ENCODE assay signal across 1 cellular context in the genomic region with DNA sequence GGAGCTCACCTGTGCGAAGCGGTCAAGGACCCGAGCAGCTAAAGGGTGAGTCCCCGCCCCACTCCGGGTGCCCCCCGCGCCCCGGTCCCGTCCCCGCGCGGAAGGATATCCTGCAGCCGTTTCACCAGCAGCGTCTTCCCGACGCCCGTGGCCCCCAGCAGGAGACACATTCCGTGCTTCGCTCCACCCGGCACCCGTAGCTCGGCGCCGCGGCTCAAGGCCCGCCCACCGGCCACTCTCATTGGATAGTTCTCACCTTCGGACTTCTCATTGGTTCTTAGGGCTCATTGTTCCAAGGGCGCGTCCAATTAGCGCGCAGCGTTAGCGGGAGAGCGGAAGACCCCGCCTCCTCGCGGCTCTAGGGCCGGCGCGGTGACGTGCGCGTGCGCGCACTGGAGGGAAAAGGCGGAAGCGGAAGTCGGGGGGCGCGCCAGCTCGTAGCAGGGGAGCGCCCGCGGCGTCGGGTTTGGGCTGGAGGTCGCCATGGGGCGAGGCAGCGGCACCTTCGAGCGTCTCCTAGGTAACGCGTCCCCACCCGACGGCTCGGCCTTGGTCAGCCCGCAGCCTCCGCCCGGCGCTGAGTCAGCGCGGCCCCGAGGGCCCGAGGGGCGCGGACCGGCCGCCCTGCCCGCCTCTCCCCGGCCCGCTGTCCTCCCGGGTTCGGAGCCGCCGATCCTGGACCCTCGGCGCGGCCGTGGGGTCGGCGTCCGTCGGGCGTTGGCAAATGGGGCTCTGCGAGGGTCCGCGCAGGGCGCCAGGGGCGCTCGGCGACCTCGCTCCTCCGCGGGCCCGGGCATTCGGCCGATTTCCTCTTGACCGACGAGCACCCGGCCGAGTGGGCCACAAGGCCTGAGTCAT.
TF ChIP-seq lines count a peak whose summit lies in the region.

A gene with protein sequence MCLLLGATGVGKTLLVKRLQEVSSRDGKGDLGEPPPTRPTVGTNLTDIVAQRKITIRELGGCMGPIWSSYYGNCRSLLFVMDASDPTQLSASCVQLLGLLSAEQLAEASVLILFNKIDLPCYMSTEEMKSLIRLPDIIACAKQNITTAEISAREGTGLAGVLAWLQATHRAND (minus strand): TSS at position 214 of the 858 bp plus-strand sequence. CDS start 44 bp downstream, at position 170.
A gene with protein sequence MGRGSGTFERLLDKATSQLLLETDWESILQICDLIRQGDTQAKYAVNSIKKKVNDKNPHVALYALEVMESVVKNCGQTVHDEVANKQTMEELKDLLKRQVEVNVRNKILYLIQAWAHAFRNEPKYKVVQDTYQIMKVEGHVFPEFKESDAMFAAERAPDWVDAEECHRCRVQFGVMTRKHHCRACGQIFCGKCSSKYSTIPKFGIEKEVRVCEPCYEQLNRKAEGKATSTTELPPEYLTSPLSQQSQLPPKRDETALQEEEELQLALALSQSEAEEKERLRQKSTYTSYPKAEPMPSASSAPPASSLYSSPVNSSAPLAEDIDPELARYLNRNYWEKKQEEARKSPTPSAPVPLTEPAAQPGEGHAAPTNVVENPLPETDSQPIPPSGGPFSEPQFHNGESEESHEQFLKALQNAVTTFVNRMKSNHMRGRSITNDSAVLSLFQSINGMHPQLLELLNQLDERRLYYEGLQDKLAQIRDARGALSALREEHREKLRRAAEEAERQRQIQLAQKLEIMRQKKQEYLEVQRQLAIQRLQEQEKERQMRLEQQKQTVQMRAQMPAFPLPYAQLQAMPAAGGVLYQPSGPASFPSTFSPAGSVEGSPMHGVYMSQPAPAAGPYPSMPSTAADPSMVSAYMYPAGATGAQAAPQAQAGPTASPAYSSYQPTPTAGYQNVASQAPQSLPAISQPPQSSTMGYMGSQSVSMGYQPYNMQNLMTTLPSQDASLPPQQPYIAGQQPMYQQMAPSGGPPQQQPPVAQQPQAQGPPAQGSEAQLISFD (plus strand): TSS at position 428 of the 858 bp plus-strand sequence. CDS start 56 bp downstream, at position 484.

TF ChIP-seq in HepG2, 621 proteins besides CTCF, POLR2A, EP300 and RAD21 (continued from another document and continues in another):
- TF ChIP-seq, protein P1, sequence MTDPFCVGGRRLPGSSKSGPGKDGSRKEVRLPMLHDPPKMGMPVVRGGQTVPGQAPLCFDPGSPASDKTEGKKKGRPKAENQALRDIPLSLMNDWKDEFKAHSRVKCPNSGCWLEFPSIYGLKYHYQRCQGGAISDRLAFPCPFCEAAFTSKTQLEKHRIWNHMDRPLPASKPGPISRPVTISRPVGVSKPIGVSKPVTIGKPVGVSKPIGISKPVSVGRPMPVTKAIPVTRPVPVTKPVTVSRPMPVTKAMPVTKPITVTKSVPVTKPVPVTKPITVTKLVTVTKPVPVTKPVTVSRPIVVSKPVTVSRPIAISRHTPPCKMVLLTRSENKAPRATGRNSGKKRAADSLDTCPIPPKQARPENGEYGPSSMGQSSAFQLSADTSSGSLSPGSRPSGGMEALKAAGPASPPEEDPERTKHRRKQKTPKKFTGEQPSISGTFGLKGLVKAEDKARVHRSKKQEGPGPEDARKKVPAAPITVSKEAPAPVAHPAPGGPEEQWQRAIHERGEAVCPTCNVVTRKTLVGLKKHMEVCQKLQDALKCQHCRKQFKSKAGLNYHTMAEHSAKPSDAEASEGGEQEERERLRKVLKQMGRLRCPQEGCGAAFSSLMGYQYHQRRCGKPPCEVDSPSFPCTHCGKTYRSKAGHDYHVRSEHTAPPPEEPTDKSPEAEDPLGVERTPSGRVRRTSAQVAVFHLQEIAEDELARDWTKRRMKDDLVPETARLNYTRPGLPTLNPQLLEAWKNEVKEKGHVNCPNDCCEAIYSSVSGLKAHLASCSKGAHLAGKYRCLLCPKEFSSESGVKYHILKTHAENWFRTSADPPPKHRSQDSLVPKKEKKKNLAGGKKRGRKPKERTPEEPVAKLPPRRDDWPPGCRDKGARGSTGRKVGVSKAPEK (CRISPR knock-in tag; IDR thresholded peaks at IDR 0.05; ENCODE audit: borderline replicate concordance) = no peak
- no peak for TF ChIP-seq HDAC6 (IDR thresholded peaks at IDR 0.05; ENCODE audit: low read depth, low read length)
- no peak for TF ChIP-seq PLRG1 (conservative IDR thresholded peaks at IDR 0.05)
- TF ChIP-seq, protein P2, sequence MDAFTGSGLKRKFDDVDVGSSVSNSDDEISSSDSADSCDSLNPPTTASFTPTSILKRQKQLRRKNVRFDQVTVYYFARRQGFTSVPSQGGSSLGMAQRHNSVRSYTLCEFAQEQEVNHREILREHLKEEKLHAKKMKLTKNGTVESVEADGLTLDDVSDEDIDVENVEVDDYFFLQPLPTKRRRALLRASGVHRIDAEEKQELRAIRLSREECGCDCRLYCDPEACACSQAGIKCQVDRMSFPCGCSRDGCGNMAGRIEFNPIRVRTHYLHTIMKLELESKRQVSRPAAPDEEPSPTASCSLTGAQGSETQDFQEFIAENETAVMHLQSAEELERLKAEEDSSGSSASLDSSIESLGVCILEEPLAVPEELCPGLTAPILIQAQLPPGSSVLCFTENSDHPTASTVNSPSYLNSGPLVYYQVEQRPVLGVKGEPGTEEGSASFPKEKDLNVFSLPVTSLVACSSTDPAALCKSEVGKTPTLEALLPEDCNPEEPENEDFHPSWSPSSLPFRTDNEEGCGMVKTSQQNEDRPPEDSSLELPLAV (CRISPR knock-in tag; conservative IDR thresholded peaks at IDR 0.05; ENCODE audit: low read depth) = no peak
- TF ChIP-seq, protein P3, sequence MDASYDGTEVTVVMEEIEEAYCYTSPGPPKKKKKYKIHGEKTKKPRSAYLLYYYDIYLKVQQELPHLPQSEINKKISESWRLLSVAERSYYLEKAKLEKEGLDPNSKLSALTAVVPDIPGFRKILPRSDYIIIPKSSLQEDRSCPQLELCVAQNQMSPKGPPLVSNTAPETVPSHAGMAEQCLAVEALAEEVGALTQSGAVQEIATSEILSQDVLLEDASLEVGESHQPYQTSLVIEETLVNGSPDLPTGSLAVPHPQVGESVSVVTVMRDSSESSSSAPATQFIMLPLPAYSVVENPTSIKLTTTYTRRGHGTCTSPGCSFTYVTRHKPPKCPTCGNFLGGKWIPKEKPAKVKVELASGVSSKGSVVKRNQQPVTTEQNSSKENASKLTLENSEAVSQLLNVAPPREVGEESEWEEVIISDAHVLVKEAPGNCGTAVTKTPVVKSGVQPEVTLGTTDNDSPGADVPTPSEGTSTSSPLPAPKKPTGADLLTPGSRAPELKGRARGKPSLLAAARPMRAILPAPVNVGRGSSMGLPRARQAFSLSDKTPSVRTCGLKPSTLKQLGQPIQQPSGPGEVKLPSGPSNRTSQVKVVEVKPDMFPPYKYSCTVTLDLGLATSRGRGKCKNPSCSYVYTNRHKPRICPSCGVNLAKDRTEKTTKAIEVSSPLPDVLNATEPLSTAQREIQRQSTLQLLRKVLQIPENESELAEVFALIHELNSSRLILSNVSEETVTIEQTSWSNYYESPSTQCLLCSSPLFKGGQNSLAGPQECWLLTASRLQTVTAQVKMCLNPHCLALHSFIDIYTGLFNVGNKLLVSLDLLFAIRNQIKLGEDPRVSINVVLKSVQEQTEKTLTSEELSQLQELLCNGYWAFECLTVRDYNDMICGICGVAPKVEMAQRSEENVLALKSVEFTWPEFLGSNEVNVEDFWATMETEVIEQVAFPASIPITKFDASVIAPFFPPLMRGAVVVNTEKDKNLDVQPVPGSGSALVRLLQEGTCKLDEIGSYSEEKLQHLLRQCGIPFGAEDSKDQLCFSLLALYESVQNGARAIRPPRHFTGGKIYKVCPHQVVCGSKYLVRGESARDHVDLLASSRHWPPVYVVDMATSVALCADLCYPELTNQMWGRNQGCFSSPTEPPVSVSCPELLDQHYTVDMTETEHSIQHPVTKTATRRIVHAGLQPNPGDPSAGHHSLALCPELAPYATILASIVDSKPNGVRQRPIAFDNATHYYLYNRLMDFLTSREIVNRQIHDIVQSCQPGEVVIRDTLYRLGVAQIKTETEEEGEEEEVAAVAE (CRISPR knock-in tag; IDR thresholded peaks at IDR 0.05; ENCODE audit: borderline replicate concordance) = peak; percentile 79
- no peak for TF ChIP-seq ATF7 (IDR thresholded peaks at IDR 0.05)
- no peak for TF ChIP-seq ATF7 (CRISPR knock-in tag; IDR thresholded peaks at IDR 0.05)
- peak; percentile 90; the same call in 1 of the 2 replicates for TF ChIP-seq HDAC1 (CRISPR knock-in tag; IDR thresholded peaks at IDR 0.05)
- TF ChIP-seq ZNF282 (IDR thresholded peaks at IDR 0.05; ENCODE audit: partially characterized antibody) = no peak
- peak; percentile 100 for TF ChIP-seq NFYC (CRISPR knock-in tag; IDR thresholded peaks at IDR 0.05)
- TF ChIP-seq NFE2L2 (IDR thresholded peaks at IDR 0.05; ENCODE audit: low read length) = 0 out of 2 replicates have a peak, but pooled peaks have one; percentile 8
- TF ChIP-seq GABPA (IDR thresholded peaks at IDR 0.05; ENCODE audit: low read depth, low read length) = peak; percentile 88
- peak; percentile 92 for TF ChIP-seq GABPA (CRISPR knock-in tag; IDR thresholded peaks at IDR 0.05; ENCODE audit: low read depth)
- TF ChIP-seq, protein P4, sequence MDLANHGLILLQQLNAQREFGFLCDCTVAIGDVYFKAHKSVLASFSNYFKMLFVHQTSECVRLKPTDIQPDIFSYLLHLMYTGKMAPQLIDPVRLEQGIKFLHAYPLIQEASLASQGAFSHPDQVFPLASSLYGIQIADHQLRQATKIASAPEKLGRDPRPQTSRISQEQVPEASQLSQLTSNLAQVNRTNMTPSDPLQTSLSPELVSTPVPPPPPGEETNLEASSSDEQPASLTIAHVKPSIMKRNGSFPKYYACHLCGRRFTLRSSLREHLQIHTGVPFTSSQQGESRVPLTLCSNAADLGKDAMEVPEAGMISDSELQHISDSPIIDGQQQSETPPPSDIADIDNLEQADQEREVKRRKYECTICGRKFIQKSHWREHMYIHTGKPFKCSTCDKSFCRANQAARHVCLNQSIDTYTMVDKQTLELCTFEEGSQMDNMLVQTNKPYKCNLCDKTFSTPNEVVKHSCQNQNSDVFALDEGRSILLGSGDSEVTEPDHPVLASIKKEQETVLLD (CRISPR knock-in tag; IDR thresholded peaks at IDR 0.05; ENCODE audit: low read depth) = peak; percentile 73; the same call in 1 of the 2 replicates
- no peak for TF ChIP-seq SYNCRIP (IDR thresholded peaks at IDR 0.05; ENCODE audit: insufficient read depth, low read depth, low read length)
- 0 out of 2 replicates have a peak, but pooled peaks have one; percentile 3 for TF ChIP-seq ZNF136 (CRISPR knock-in tag; IDR thresholded peaks at IDR 0.05; ENCODE audit: low read depth)
- TF ChIP-seq KLF16 (CRISPR knock-in tag; IDR thresholded peaks at IDR 0.05) = peak in 1 of 2 experiments; percentile 64; a peak in 2 of 4 replicates
- TF ChIP-seq ATF1 (CRISPR knock-in tag; IDR thresholded peaks at IDR 0.05) = peak; percentile 78; the same call in 1 of the 2 replicates
- no peak for TF ChIP-seq ATM (IDR thresholded peaks at IDR 0.05; ENCODE audit: borderline replicate concordance)
- TF ChIP-seq, protein P5, sequence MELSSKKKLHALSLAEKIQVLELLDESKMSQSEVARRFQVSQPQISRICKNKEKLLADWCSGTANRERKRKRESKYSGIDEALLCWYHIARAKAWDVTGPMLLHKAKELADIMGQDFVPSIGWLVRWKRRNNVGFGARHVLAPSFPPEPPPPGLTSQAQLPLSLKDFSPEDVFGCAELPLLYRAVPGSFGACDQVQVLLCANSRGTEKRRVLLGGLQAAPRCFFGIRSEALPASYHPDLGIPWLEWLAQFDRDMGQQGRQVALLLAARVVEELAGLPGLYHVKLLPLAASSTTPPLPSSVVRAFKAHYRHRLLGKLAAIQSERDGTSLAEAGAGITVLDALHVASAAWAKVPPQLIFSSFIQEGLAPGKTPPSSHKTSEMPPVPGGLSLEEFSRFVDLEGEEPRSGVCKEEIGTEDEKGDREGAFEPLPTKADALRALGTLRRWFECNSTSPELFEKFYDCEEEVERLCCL (CRISPR knock-in tag; IDR thresholded peaks at IDR 0.05; ENCODE audit: borderline replicate concordance) = no peak
- TF ChIP-seq ZNF839 (CRISPR knock-in tag; IDR thresholded peaks at IDR 0.05; ENCODE audit: borderline replicate concordance) = no peak
- peak; percentile 26; the same call in 1 of the 2 replicates for TF ChIP-seq ZNF782 (CRISPR knock-in tag; IDR thresholded peaks at IDR 0.05; ENCODE audit: borderline replicate concordance)
- TF ChIP-seq, protein P6, sequence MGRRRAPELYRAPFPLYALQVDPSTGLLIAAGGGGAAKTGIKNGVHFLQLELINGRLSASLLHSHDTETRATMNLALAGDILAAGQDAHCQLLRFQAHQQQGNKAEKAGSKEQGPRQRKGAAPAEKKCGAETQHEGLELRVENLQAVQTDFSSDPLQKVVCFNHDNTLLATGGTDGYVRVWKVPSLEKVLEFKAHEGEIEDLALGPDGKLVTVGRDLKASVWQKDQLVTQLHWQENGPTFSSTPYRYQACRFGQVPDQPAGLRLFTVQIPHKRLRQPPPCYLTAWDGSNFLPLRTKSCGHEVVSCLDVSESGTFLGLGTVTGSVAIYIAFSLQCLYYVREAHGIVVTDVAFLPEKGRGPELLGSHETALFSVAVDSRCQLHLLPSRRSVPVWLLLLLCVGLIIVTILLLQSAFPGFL (CRISPR knock-in tag; IDR thresholded peaks at IDR 0.05) = 0 out of 2 replicates have a peak, but pooled peaks have one; percentile 70
- TF ChIP-seq ATAD3A (CRISPR knock-in tag; IDR thresholded peaks at IDR 0.05) = no peak
- TF ChIP-seq, protein P7, sequence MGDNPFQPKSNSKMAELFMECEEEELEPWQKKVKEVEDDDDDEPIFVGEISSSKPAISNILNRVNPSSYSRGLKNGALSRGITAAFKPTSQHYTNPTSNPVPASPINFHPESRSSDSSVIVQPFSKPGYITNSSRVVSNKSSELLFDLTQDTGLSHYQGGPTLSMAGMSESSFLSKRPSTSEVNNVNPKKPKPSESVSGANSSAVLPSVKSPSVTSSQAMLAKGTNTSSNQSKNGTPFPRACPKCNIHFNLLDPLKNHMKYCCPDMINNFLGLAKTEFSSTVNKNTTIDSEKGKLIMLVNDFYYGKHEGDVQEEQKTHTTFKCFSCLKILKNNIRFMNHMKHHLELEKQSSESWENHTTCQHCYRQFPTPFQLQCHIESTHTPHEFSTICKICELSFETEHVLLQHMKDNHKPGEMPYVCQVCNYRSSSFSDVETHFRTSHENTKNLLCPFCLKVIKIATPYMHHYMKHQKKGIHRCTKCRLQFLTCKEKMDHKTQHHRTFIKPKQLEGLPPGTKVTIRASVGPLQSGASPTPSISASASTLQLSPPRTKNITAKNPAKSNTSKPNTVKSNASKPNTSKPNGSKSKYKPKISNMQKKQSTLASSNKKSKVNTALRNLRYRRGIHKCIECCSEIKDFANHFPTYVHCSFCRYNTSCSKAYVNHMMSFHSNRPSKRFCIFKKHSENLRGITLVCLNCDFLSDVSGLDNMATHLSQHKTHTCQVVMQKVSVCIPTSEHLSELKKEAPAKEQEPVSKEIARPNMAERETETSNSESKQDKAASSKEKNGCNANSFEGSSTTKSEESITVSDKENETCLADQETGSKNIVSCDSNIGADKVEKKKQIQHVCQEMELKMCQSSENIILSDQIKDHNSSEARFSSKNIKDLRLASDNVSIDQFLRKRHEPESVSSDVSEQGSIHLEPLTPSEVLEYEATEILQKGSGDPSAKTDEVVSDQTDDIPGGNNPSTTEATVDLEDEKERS (CRISPR knock-in tag; IDR thresholded peaks at IDR 0.05) = no peak
- no peak for TF ChIP-seq RNF2 (conservative IDR thresholded peaks at IDR 0.05; ENCODE audit: low read depth)
- TF ChIP-seq ZNF34 (CRISPR knock-in tag; IDR thresholded peaks at IDR 0.05; ENCODE audit: borderline replicate concordance) = 0 out of 2 replicates have a peak, but pooled peaks have one; percentile 78
- peak; percentile 53 for TF ChIP-seq ZNF205 (CRISPR knock-in tag; IDR thresholded peaks at IDR 0.05)
- TF ChIP-seq TMF1 (CRISPR knock-in tag; IDR thresholded peaks at IDR 0.05; ENCODE audit: low read depth) = no peak; the same call in 1 of the 2 replicates
- peak; percentile 68 for TF ChIP-seq RFXAP (CRISPR knock-in tag; IDR thresholded peaks at IDR 0.05; ENCODE audit: borderline replicate concordance)
